In genomic region chr1:173917635-173918493, GRCh38 we compare ENCODE assay signal across 27 cellular contexts. TPM values are rescaled to one million over a fixed set of nuclear protein-coding genes. Genes with fewer than 3 reads are reported as not detected.
"Had no signal": no experiment of that assay in that cellular context is flagged by ENCODE, and none has a peak within 500 bp of the region (broad histone marks: within the 10 kb centered on the region; RNA-seq: fewer than 3 reads in every experiment).

No MANE protein-coding gene starts in this region.

- H3K4me1 ChIP-seq: SJCRH30 had no signal

- H3K4me2 ChIP-seq: KMS-11, SK-N-SH had no signal

- H3K27ac ChIP-seq: brain microvascular endothelial cell, cardiac muscle cell, KMS-11, SJCRH30, VCaP had no signal

- H3K4me3 ChIP-seq: cardiac muscle cell, MG63, SJCRH30 had no signal

- ATAC-seq: activated T-cell treated with anti-CD3 and anti-CD28 coated beads, Interleukin-2, amount 50 U/mL, for 4 hours; Right ventricle myocardium inferior had no signal

- H3K9me3 ChIP-seq: MG63, SJCRH30, SK-N-SH had no signal

- H3K27me3 ChIP-seq: brain microvascular endothelial cell, cardiac muscle cell, SJCRH30 had no signal

- DNase-seq: activated CD4-positive, alpha-beta memory T cell treated with anti-CD3 and anti-CD28 coated beads for 36 hours; activated CD4-positive, alpha-beta T cell treated with anti-CD3 and anti-CD28 coated beads, Interleukin-2, amount 10 ng/mL, durations not matched to agents 7 days and 5 days; activated CD4-positive, CD25-positive, alpha-beta regulatory T cell; activated CD8-positive, alpha-beta memory T cell treated with anti-CD3 and anti-CD28 coated beads for 24 hours; activated gamma-delta T cell; activated naive CD4-positive, alpha-beta T cell treated with anti-CD3 and anti-CD28 coated beads for 36 hours; activated T-cell treated with anti-CD3 and anti-CD28 coated beads, Interleukin-2, amount 50 U/mL, for 4 hours; amygdala; brain microvascular endothelial cell; MG63; MV-4-11; NCI-H1092 treated with DMSO at 0.1 percent for 48 hours; NCI-H1417 treated with DMSO at 0.1 percent for 48 hours; NCI-H1694; NCI-H2029; NCI-H2227 treated with DMSO at 0.1 percent for 48 hours; NCI-H446 treated with DMSO at 0.1 percent for 48 hours; NCI-H526 treated with DMSO at 0.1 percent for 48 hours; NCI-H82; SJCRH30; SK-N-SH; T-helper 1 cell had no signal

- H3K9ac ChIP-seq: KMS-11, SK-N-SH had no signal

- H3K36me3 ChIP-seq: brain microvascular endothelial cell, cardiac muscle cell, MG63, SJCRH30 had no signal

RNA-seq across cellular contexts. Expression of gene SERPINC1, which starts 0.7 kb away (rescaled TPM):
- total RNA-seq: activated CD4-positive, alpha-beta memory T cell treated with anti-CD3 and anti-CD28 coated beads for 36 hours; activated naive CD4-positive, alpha-beta T cell treated with anti-CD3 and anti-CD28 coated beads for 36 hours; OCI-LY7 had no signal
- polyA plus RNA-seq: cardiac muscle cell had no signal
